In genomic region chr19:29760752-29761502, GRCh38 we compare ENCODE assay signal across 13 cellular contexts. TPM values are rescaled to one million over a fixed set of nuclear protein-coding genes. Genes with fewer than 3 reads are reported as not detected.
DNase-seq lines count a peak whose midpoint lies in the region; ATAC-seq, FAIRE-seq and TF ChIP-seq lines count a peak whose summit lies in the region.
"Had no signal": no experiment of that assay in that cellular context is flagged by ENCODE, and none has a peak within 500 bp of the region (broad histone marks: within the 10 kb centered on the region; RNA-seq: fewer than 3 reads in every experiment).

No MANE protein-coding gene starts in this region.

- no peaks in the 10 kb centered on the region for H3K36me3 ChIP-seq in HepG2 (replicated peaks in 1 of 2; ENCODE audit: control insufficient read depth in 1 of 2, insufficient read depth in 2 of 2, low read length in 2 of 2)
- H3K36me3 ChIP-seq in right lobe of liver: no peaks in the 10 kb centered on the region
- H3K36me3 ChIP-seq in MM.1S (replicated peaks; ENCODE audit: insufficient read depth, low read length): no peaks in the 10 kb centered on the region
- no peaks in the 10 kb centered on the region for H3K36me3 ChIP-seq in colonic mucosa
- H3K36me3 ChIP-seq: SJCRH30, tibial nerve had no signal

- TF ChIP-seq CTCF in HepG2 (CRISPR knock-in tag; IDR thresholded peaks at IDR 0.05): no peak
- no peak for TF ChIP-seq CTCF in right lobe of liver (IDR thresholded peaks at IDR 0.05)
- TF ChIP-seq CTCF in MM.1S (IDR thresholded peaks at IDR 0.05; ENCODE audit: low read length): no peak
- TF ChIP-seq CTCF in colonic mucosa (IDR thresholded peaks at IDR 0.05): no peak

- H3K9ac ChIP-seq in HepG2 (ENCODE audit: insufficient read depth, low read depth, low read length) (no peak overlapping the region), MM.1S (ENCODE audit: low read length) (no peak overlapping the region), colonic mucosa (ENCODE audit: low read depth in 2 of 2, low read length in 2 of 2) (no peak overlapping the region)

- no peak overlapping the region for H3K4me3 ChIP-seq in HepG2 (replicated peaks in 1 of 3; ENCODE audit: insufficient read depth in 1 of 3, low read depth in 2 of 3, low read length in 3 of 3)
- H3K4me3 ChIP-seq in right lobe of liver: no peak overlapping the region
- peak overlapping the region; percentile 53; the same call in 1 of the 2 replicates for H3K4me3 ChIP-seq in MM.1S (ENCODE audit: low read length)
- no peak overlapping the region for H3K4me3 ChIP-seq in colonic mucosa
- H3K4me3 ChIP-seq: SJCRH30 had no signal

- no TSS peak for BruUV-seq in HepG2 (replicated peaks; lab: Mats Ljungman, UMichigan)

- H3K79me2 ChIP-seq in HepG2 (ENCODE audit: insufficient read depth, low read length): no peaks in the 10 kb centered on the region
- no peaks in the 10 kb centered on the region for H3K79me2 ChIP-seq in MM.1S (ENCODE audit: low read length)

- in situ Hi-C loops in HepG2 (cut with HindIII; ENCODE audit: extremely low pct_ligation_motif_present, low pct_unique_long_range_greater_than_20kb): loop anchor here (5.0 kb wide), 1 partner anchor 111 kb away; no protein-coding TSS in a partner anchor

- intact Hi-C loops in HepG2 (cut with micrococcal nuclease; ENCODE audit: unreplicated experiment) (no loop called here), right lobe of liver (cut with DNase I) (loop anchor here (10.0 kb wide), 1 partner anchor 114 kb away; no protein-coding TSS in a partner anchor), colonic mucosa (cut with DNase I) (no loop called here)

- DNase-seq in HepG2 (ENCODE audit: low spot score) (no peak), right lobe of liver (no peak), MM.1S (no peak), colonic mucosa (peak; percentile 27), GM19239 (ENCODE audit: insufficient read length, low spot score) (no peak), SW480 (ENCODE audit: low spot score) (no peak), NCI-H345 (lab: John Stamatoyannopoulos, UW) (no peak)
- DNase-seq: cortex of kidney, NCI-H524 treated with DMSO at 0.1 percent for 48 hours had no signal

- CTCF ChIA-PET in HepG2 (lab: Yijun Ruan, JAX; ENCODE audit: low intra/inter-chr PET ratio, low total read pairs): interaction anchor here (2.3 kb wide), 1 partner anchor 113 kb away, joined by 23 read pairs; no protein-coding TSS in a partner anchor

- H2AFZ ChIP-seq in HepG2 (ENCODE audit: low read length) (no peak overlapping the region), MM.1S (ENCODE audit: low read length) (no peak overlapping the region)

- 71% methylated on average over 10 of the region's 16 CpGs for WGBS in HepG2 (ENCODE audit: low lambda C conversion rate)
- WGBS in right lobe of liver (ENCODE audit: insufficient coverage, low coverage, low lambda C conversion rate, missing lambda C conversion rate): 87% methylated on average over 4 of the region's 16 CpGs

- no peaks in the 10 kb centered on the region for H3F3A ChIP-seq in MM.1S (ENCODE audit: insufficient read depth, low read length)

- FAIRE-seq in HepG2 (lab: Jason Lieb, UNC) (no peak), GM19239 (lab: Jason Lieb, UNC) (no peak)
- FAIRE-seq: islet of Langerhans had no signal

- POLR2A ChIA-PET in HepG2 (lab: Yijun Ruan, JAX): no interaction called here

- TF ChIP-seq RAD21 in HepG2 (CRISPR knock-in tag; IDR thresholded peaks at IDR 0.05): no peak

- H3K27ac ChIP-seq in HepG2 (ENCODE audit: extremely low read length, insufficient read depth, low read length) (no peak overlapping the region), right lobe of liver (no peak overlapping the region), MM.1S (ENCODE audit: low read length) (no peak overlapping the region), colonic mucosa (no peak overlapping the region)
- H3K27ac ChIP-seq: HL-60, SJCRH30, tibial nerve had no signal

- no peaks in the 10 kb centered on the region for H3K9me2 ChIP-seq in MM.1S (replicated peaks; ENCODE audit: insufficient read depth, low read length)

- TF ChIP-seq POLR2A in HepG2 (IDR thresholded peaks at IDR 0.05; ENCODE audit: insufficient read depth in 1 of 2, low read depth in 2 of 2, low read length in 2 of 2): no peak
- no peak for TF ChIP-seq POLR2A in right lobe of liver (IDR thresholded peaks at IDR 0.05)

- H3K9me3 ChIP-seq in HepG2 (ENCODE audit: low read length) (no peaks in the 10 kb centered on the region), right lobe of liver (no peaks in the 10 kb centered on the region), MM.1S (replicated peaks; ENCODE audit: insufficient read depth, low read length) (no peaks in the 10 kb centered on the region), colonic mucosa (no peaks in the 10 kb centered on the region)
- H3K9me3 ChIP-seq: SJCRH30, tibial nerve had no signal

- ATAC-seq in HepG2: no peak
- no peak for ATAC-seq in right lobe of liver

- no peaks in the 10 kb centered on the region for H4K20me1 ChIP-seq in HepG2 (ENCODE audit: insufficient read depth, low read length)
- H4K20me1 ChIP-seq in MM.1S (ENCODE audit: insufficient read depth, low read length): no peaks in the 10 kb centered on the region

- H3K27me3 ChIP-seq in HepG2 (ENCODE audit: control insufficient read depth in 1 of 2, insufficient read depth in 2 of 2, low read length in 2 of 2) (peaks cover 0 to 19% of the 10 kb centered on the region in 2 experiments; a peak in 3 of 5 replicates), right lobe of liver (no peaks in the 10 kb centered on the region), MM.1S (replicated peaks; ENCODE audit: insufficient read depth, low read length) (peaks cover 39% of the 10 kb centered on the region), colonic mucosa (no peaks in the 10 kb centered on the region)

- TF ChIP-seq EP300 in HepG2 (IDR thresholded peaks at IDR 0.05; ENCODE audit: low read depth in 2 of 2, low read length in 2 of 2): no peak
- no peak for TF ChIP-seq EP300 in HepG2 (CRISPR knock-in tag; IDR thresholded peaks at IDR 0.05; ENCODE audit: borderline replicate concordance)

- H3K4me1 ChIP-seq in HepG2 (ENCODE audit: insufficient read depth, low read length) (no peaks in the 10 kb centered on the region), right lobe of liver (no peaks in the 10 kb centered on the region), MM.1S (ENCODE audit: low read length) (no peaks in the 10 kb centered on the region), colonic mucosa (no peaks in the 10 kb centered on the region)
- H3K4me1 ChIP-seq: SJCRH30 had no signal

- no peak overlapping the region; the same call in 1 of the 2 replicates for H3K4me2 ChIP-seq in HepG2 (ENCODE audit: low read depth, low read length)
- H3K4me2 ChIP-seq in MM.1S (ENCODE audit: low read depth, low read length): peak overlapping the region; percentile 84; the same call in 1 of the 2 replicates

RNA-seq across cellular contexts. Expression of gene C19orf12, which starts 45.9 kb away (rescaled TPM):
- total RNA-seq in HepG2 (2016; rRNA removed; fragmentation: Illumina TruSeq; extraction: Trizol): 34.4 and 34.8 TPM in 2 replicates
- 28.6 and 28.9 TPM in 2 replicates for total RNA-seq in HepG2 (2016; cell fraction: cytosol; rRNA removed; fragmentation: Illumina TruSeq; extraction: Trizol; ENCODE audit: low read depth)
- total RNA-seq in HepG2 (2016; cell fraction: insoluble cytoplasmic fraction; rRNA removed; fragmentation: Illumina TruSeq; extraction: Trizol): 29.0 and 35.2 TPM in 2 replicates
- 73.3 and 76.2 TPM in 2 replicates for total RNA-seq in HepG2 (2016; cell fraction: membrane; rRNA removed; fragmentation: Illumina TruSeq; extraction: Trizol)
- 17.3 and 21.4 TPM in 2 replicates for total RNA-seq in HepG2 (2016; cell fraction: nucleus; rRNA removed; fragmentation: Illumina TruSeq; extraction: Trizol)
- polyA plus RNA-seq in HepG2 (2011; rRNA removed): 17.7 and 19.6 TPM in 2 replicates
- 18.1 TPM in 2 replicates for polyA plus RNA-seq in HepG2 (2011; cell fraction: cytosol; rRNA removed)
- polyA plus RNA-seq in HepG2 (2011; cell fraction: nucleus; rRNA removed): 13.1 and 14.3 TPM in 2 replicates
- polyA plus RNA-seq in HepG2 (2012): 15.9 and 18.6 TPM in 2 replicates
- 37.7 and 38.6 TPM in 2 replicates for polyA plus RNA-seq in HepG2 (2016; cell fraction: cytosol; fragmentation: Illumina TruSeq; extraction: Trizol; ENCODE audit: low read depth)
- 28.6 and 34.2 TPM in 2 replicates for polyA plus RNA-seq in HepG2 (2016; cell fraction: insoluble cytoplasmic fraction; fragmentation: Illumina TruSeq; extraction: Trizol; ENCODE audit: low read depth)
- 64.1 and 65.3 TPM in 2 replicates for polyA plus RNA-seq in HepG2 (2016; cell fraction: membrane; fragmentation: Illumina TruSeq; extraction: Trizol; ENCODE audit: low read depth)
- polyA plus RNA-seq in HepG2 (2016; cell fraction: nucleus; fragmentation: Illumina TruSeq; extraction: Trizol; ENCODE audit: insufficient read depth, low read depth): 29.3 and 31.8 TPM in 2 replicates
- polyA minus RNA-seq in HepG2 (2011; rRNA and poly(A)+ RNA removed; ENCODE audit: low replicate concordance): 5.1 and 12.9 TPM in 2 replicates
- 8.3 and 8.7 TPM in 2 replicates for polyA minus RNA-seq in HepG2 (2011; cell fraction: cytosol; rRNA and poly(A)+ RNA removed)
- polyA minus RNA-seq in HepG2 (2011; cell fraction: nucleus; rRNA and poly(A)+ RNA removed): 6.7 and 10.4 TPM in 2 replicates
- total RNA-seq in right lobe of liver: 10 to 100 TPM; 35.2 to 62.8 (median 52.4) TPM
- 10 to 100 TPM; 15.2 to 15.3 TPM for total RNA-seq in colonic mucosa

RNA-seq across cellular contexts. Expression of gene CCNE1, which starts 50.9 kb away (rescaled TPM):
- total RNA-seq in HepG2 (2016; rRNA removed; fragmentation: Illumina TruSeq; extraction: Trizol) (46.9 and 50.6 TPM in 2 replicates), right lobe of liver (1 to 10 TPM in 3 of 6 experiments, under 1 TPM in 3; 0.26 to 2.2 (median 0.90) TPM), colonic mucosa (10 to 100 TPM in 1 of 2 donors, 1 to 10 TPM in 1; 5.1 to 10.6 TPM)
- 38.2 and 42.8 TPM in 2 replicates for total RNA-seq in HepG2 (2016; cell fraction: cytosol; rRNA removed; fragmentation: Illumina TruSeq; extraction: Trizol; ENCODE audit: low read depth)
- 46.5 and 48.3 TPM in 2 replicates for total RNA-seq in HepG2 (2016; cell fraction: insoluble cytoplasmic fraction; rRNA removed; fragmentation: Illumina TruSeq; extraction: Trizol)
- 68.3 and 74.7 TPM in 2 replicates for total RNA-seq in HepG2 (2016; cell fraction: membrane; rRNA removed; fragmentation: Illumina TruSeq; extraction: Trizol)
- 25.8 and 26.1 TPM in 2 replicates for total RNA-seq in HepG2 (2016; cell fraction: nucleus; rRNA removed; fragmentation: Illumina TruSeq; extraction: Trizol)
- 12.4 and 16.0 TPM in 2 replicates for polyA plus RNA-seq in HepG2 (2011; rRNA removed)
- 13.7 and 13.8 TPM in 2 replicates for polyA plus RNA-seq in HepG2 (2011; cell fraction: cytosol; rRNA removed)
- polyA plus RNA-seq in HepG2 (2011; cell fraction: nucleus; rRNA removed): 12.6 and 14.9 TPM in 2 replicates
- polyA plus RNA-seq in HepG2 (2012): 9.4 and 15.3 TPM in 2 replicates
- polyA plus RNA-seq in HepG2 (2016; cell fraction: cytosol; fragmentation: Illumina TruSeq; extraction: Trizol; ENCODE audit: low read depth): 41.9 and 55.0 TPM in 2 replicates
- polyA plus RNA-seq in HepG2 (2016; cell fraction: insoluble cytoplasmic fraction; fragmentation: Illumina TruSeq; extraction: Trizol; ENCODE audit: low read depth): 48.2 and 54.2 TPM in 2 replicates
- polyA plus RNA-seq in HepG2 (2016; cell fraction: membrane; fragmentation: Illumina TruSeq; extraction: Trizol; ENCODE audit: low read depth): 56.6 and 66.9 TPM in 2 replicates
- 46.3 and 47.1 TPM in 2 replicates for polyA plus RNA-seq in HepG2 (2016; cell fraction: nucleus; fragmentation: Illumina TruSeq; extraction: Trizol; ENCODE audit: insufficient read depth, low read depth)
- 11.3 and 13.3 TPM in 2 replicates for polyA minus RNA-seq in HepG2 (2011; rRNA and poly(A)+ RNA removed; ENCODE audit: low replicate concordance)
- 6.7 and 7.8 TPM in 2 replicates for polyA minus RNA-seq in HepG2 (2011; cell fraction: cytosol; rRNA and poly(A)+ RNA removed)
- polyA minus RNA-seq in HepG2 (2011; cell fraction: nucleus; rRNA and poly(A)+ RNA removed): 8.7 and 9.8 TPM in 2 replicates

Comparison
In these comparisons a context has a peak if more than half of its experiments do, and no peak if none do; other contexts are left out.
1. intact Hi-C loops: an anchor here in right lobe of liver (10.0 kb wide); none called in HepG2 and colonic mucosa.